In genomic region chr1:23790696-23791433, GRCh38 we compare ENCODE assay signal across 8 cellular contexts. TPM values are rescaled to one million over a fixed set of nuclear protein-coding genes. Genes with fewer than 3 reads are reported as not detected.
DNase-seq lines count a peak whose midpoint lies in the region; ATAC-seq and TF ChIP-seq lines count a peak whose summit lies in the region.

LYPLA2 (plus strand) TSS chr1:23791145; CDS start chr1:23792683, 1,538 bp downstream.

- H3K36me3 Mint-ChIP-seq in CD8-positive, alpha-beta memory T cell: peaks cover 4 to 60% (median 12%) of the 10 kb centered on the region in 3 donors

- CTCF ChIA-PET in CD8-positive, alpha-beta memory T cell (lab: Charles Lee): interaction anchor here (1.2 to 2.2 kb wide), 6 partner anchors 9 to 79 kb away, joined by 3 to 8 read pairs (median 4); partner anchors contain the start of gene GALE

- peaks cover 10% of the 10 kb centered on the region for H3K36me3 ChIP-seq in CD8-positive, alpha-beta memory T cell (ENCODE audit: insufficient read depth, low read length)
- H3K36me3 ChIP-seq in OCI-LY3 (replicated peaks; ENCODE audit: low read depth, low read length): peaks cover 12% of the 10 kb centered on the region

- H3K4me3 Mint-ChIP-seq in CD8-positive, alpha-beta memory T cell: peak within 1 kb of the TSS; percentile 90 to 98 (median 94)

- POLR2A ChIA-PET in CD8-positive, alpha-beta memory T cell (lab: Charles Lee): interaction anchor here (0.5 to 2.4 kb wide), 6 partner anchors 10 to 1231 kb away, joined by 3 to 19 read pairs (median 6); partner anchors contain the start of genes GALE and PITHD1

- TF ChIP-seq CTCF in OCI-LY3 (IDR thresholded peaks at IDR 0.05; ENCODE audit: low read depth, low read length): no peak

- no peaks in the 10 kb centered on the region for H3K9me3 Mint-ChIP-seq in CD8-positive, alpha-beta memory T cell

- H3K4me2 ChIP-seq in OCI-LY3 (ENCODE audit: low read length): peak within 1 kb of the TSS; percentile 53

- H4K20me1 ChIP-seq in OCI-LY3 (ENCODE audit: insufficient read depth, low read length): no peaks in the 10 kb centered on the region

- H3K4me1 ChIP-seq in CD8-positive, alpha-beta memory T cell (ENCODE audit: insufficient read depth, low read length): peaks cover 29% of the 10 kb centered on the region
- H3K4me1 ChIP-seq in OCI-LY3 (ENCODE audit: low read length) (peaks cover 8% of the 10 kb centered on the region), mononuclear cell (ENCODE audit: insufficient read depth, low read length) (peaks cover 23% of the 10 kb centered on the region)

- peak within 1 kb of the TSS; percentile 95 for H3K4me3 ChIP-seq in CD8-positive, alpha-beta memory T cell (ENCODE audit: low read length)
- peak within 1 kb of the TSS; percentile 99 for H3K4me3 ChIP-seq in OCI-LY3 (ENCODE audit: low read length)
- peak within 1 kb of the TSS; percentile 71 for H3K4me3 ChIP-seq in mononuclear cell (ENCODE audit: low read length)

- peak within 1 kb of the TSS; percentile 83 for H3K27ac ChIP-seq in CD8-positive, alpha-beta memory T cell (ENCODE audit: low read depth, low read length)
- peak within 1 kb of the TSS; percentile 37 for H3K27ac ChIP-seq in OCI-LY3 (ENCODE audit: low read length)

- H3K4me1 Mint-ChIP-seq in CD8-positive, alpha-beta memory T cell: peaks cover 18 to 32% (median 24%) of the 10 kb centered on the region in 3 donors

- H3K79me2 ChIP-seq in OCI-LY3 (ENCODE audit: low read length): peaks cover 24% of the 10 kb centered on the region

- H3K27me3 Mint-ChIP-seq in CD8-positive, alpha-beta memory T cell: no peaks in the 10 kb centered on the region

- H3K27me3 ChIP-seq in CD8-positive, alpha-beta memory T cell (ENCODE audit: insufficient read depth, low read length, poor library complexity, severe bottlenecking): no peaks in the 10 kb centered on the region
- H3K27me3 ChIP-seq in OCI-LY3 (ENCODE audit: low read depth, low read length) (no peaks in the 10 kb centered on the region), mononuclear cell (ENCODE audit: insufficient read depth, low read length) (no peaks in the 10 kb centered on the region)

- no peak within 1 kb of the TSS; the same call in 1 of the 2 replicates for H2AFZ ChIP-seq in OCI-LY3 (ENCODE audit: low read depth, low read length)

- DNase-seq in CD8-positive, alpha-beta memory T cell: peak; percentile 78 to 91 (median 84)
- DNase-seq in HUDEP-2 (lab: John Stamatoyannopoulos, UW; ENCODE audit: unreplicated experiment in 76 of 76) (peak in 73 of 76 experiments; percentile 38 to 90 (median 81)), activated T-cell treated with anti-CD3 and anti-CD28 coated beads for 24 hours (ENCODE audit: low read depth) (peak; percentile 84), epidermal melanocyte (ENCODE audit: insufficient read length, low spot score) (peak; percentile 97)
- DNase-seq in stimulated activated CD8-positive, alpha-beta memory T cell treated with anti-CD3 and anti-CD28 coated beads, Interleukin-2, amount 100 ng/mL, for 48 hours (ENCODE audit: low read depth in 2 of 2): peak; percentile 87 to 88

- H3K9ac ChIP-seq in OCI-LY3 (ENCODE audit: low read length): peak within 1 kb of the TSS; percentile 93

- H3K9me3 ChIP-seq in CD8-positive, alpha-beta memory T cell (ENCODE audit: low read length): no peaks in the 10 kb centered on the region
- H3K9me3 ChIP-seq in OCI-LY3 (ENCODE audit: insufficient read depth, low read length) (no peaks in the 10 kb centered on the region), mononuclear cell (ENCODE audit: low read depth, low read length) (no peaks in the 10 kb centered on the region)

- ATAC-seq in GM19455 (IDR thresholded peaks at IDR 0.05; ENCODE audit: unreplicated experiment): peak; percentile 57

- H3K27ac Mint-ChIP-seq in CD8-positive, alpha-beta memory T cell: peak within 1 kb of the TSS; percentile 87 to 99 (median 96)

RNA-seq across cellular contexts. Expression of gene LYPLA2, which starts in this region (rescaled TPM):
- 100 to 1,000 TPM in 1 of 2 experiments, 10 to 100 TPM in 1; 99.9 to 100 TPM for total RNA-seq in CD8-positive, alpha-beta memory T cell
- 109 TPM for polyA plus RNA-seq in CD8-positive, alpha-beta memory T cell
- 14.7 TPM for total RNA-seq in mononuclear cell

Comparison
In these comparisons a context has a peak if more than half of its experiments do, and no peak if none do; other contexts are left out.
1. Peak in every context shown above with its lines: DNase-seq, ATAC-seq, H3K4me3 ChIP-seq and H3K27ac ChIP-seq.